ENCODE assay signal across 1 cellular context in genomic region chr1:41513388-41513745, GRCh38.
TF ChIP-seq lines count a peak whose summit lies in the region.

No MANE protein-coding gene starts in this region.

TF ChIP-seq in H1, 55 proteins besides CTCF, POLR2A, EP300 and RAD21 (continued from another document):
- no peak for TF ChIP-seq CHD7 (IDR thresholded peaks at IDR 0.05; ENCODE audit: insufficient replicate concordance, low read length)
